Comparison of ENCODE assay signal across 1 cellular context in genomic region chr5:32583582-32584232, GRCh38.
TF ChIP-seq lines count a peak whose summit lies in the region.

No MANE protein-coding gene starts in this region.

TF ChIP-seq in H1, 55 proteins besides CTCF, POLR2A, EP300 and RAD21:
- TF ChIP-seq SIN3A (conservative IDR thresholded peaks at IDR 0.05 in 1 of 2, IDR thresholded peaks at IDR 0.05 in 1 of 2; ENCODE audit: low read depth in 1 of 2, low read length in 2 of 2) (no peak), RFX5 (IDR thresholded peaks at IDR 0.05; ENCODE audit: borderline replicate concordance, low read depth, low read length) (no peak), BACH1 (IDR thresholded peaks at IDR 0.05; ENCODE audit: low read length) (no peak), TAF1 (IDR thresholded peaks at IDR 0.05; ENCODE audit: low read depth, low read length) (no peak), SUZ12 (IDR thresholded peaks at IDR 0.05; ENCODE audit: low read length) (no peak), BCL11A (IDR thresholded peaks at IDR 0.05; ENCODE audit: low read depth in 2 of 2, low read length in 2 of 2) (no peak), SRF (IDR thresholded peaks at IDR 0.05; ENCODE audit: low read depth, low read length) (no peak), CBX5 (IDR thresholded peaks at IDR 0.05; ENCODE audit: low read depth, low read length) (no peak), SP1 (IDR thresholded peaks at IDR 0.05; ENCODE audit: low read depth, low read length) (no peak), GABPA (IDR thresholded peaks at IDR 0.05; ENCODE audit: borderline replicate concordance, insufficient read depth, low read length) (no peak), HDAC2 (IDR thresholded peaks at IDR 0.05; ENCODE audit: borderline replicate concordance in 1 of 2, low read depth in 2 of 2, low read length in 2 of 2) (no peak), TEAD4 (IDR thresholded peaks at IDR 0.05; ENCODE audit: low read depth, low read length) (no peak), FOSL1 (IDR thresholded peaks at IDR 0.05; ENCODE audit: insufficient read depth, low read depth, low read length) (no peak), JUND (IDR thresholded peaks at IDR 0.05; ENCODE audit: low read length) (no peak), KDM1A (IDR thresholded peaks at IDR 0.05; ENCODE audit: borderline replicate concordance, low read length) (no peak), USF2 (IDR thresholded peaks at IDR 0.05; ENCODE audit: low read length) (no peak), CHD2 (IDR thresholded peaks at IDR 0.05; ENCODE audit: low read length) (no peak), ZNF274 (IDR thresholded peaks at IDR 0.05; ENCODE audit: borderline replicate concordance, extremely low read depth, low read length) (no peak), E2F6 (IDR thresholded peaks at IDR 0.05) (no peak)
- TF ChIP-seq, protein P1, sequence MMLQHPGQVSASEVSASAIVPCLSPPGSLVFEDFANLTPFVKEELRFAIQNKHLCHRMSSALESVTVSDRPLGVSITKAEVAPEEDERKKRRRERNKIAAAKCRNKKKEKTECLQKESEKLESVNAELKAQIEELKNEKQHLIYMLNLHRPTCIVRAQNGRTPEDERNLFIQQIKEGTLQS (IDR thresholded peaks at IDR 0.05; ENCODE audit: insufficient read depth, low read depth, low read length), result no peak
